1 cellular context compared by ENCODE assay signal in genomic region chr2:27282892-27283291, GRCh38.
A peak's percentile ranks its signal among the peaks of the same experiment; 100 is the strongest.
TF ChIP-seq lines count a peak whose summit lies in the region.

No MANE protein-coding gene starts in this region.

TF ChIP-seq in HepG2, 621 proteins besides CTCF, POLR2A, EP300 and RAD21 (continued from another document):
- TF ChIP-seq CSRNP1 (CRISPR knock-in tag; IDR thresholded peaks at IDR 0.05) (no peak), SYNCRIP (IDR thresholded peaks at IDR 0.05; ENCODE audit: insufficient read depth, low read depth, low read length) (no peak), ZNF225 (CRISPR knock-in tag; IDR thresholded peaks at IDR 0.05) (peak; percentile 53; the same call in 1 of the 2 replicates), ATF5 (CRISPR knock-in tag; IDR thresholded peaks at IDR 0.05; ENCODE audit: low read depth) (no peak), AHR (CRISPR knock-in tag; IDR thresholded peaks at IDR 0.05) (no peak), POLR2G (IDR thresholded peaks at IDR 0.05; ENCODE audit: low read depth, low read length) (0 out of 2 replicates have a peak, but pooled peaks have one; percentile 27), DMTF1 (CRISPR knock-in tag; IDR thresholded peaks at IDR 0.05) (no peak), SNAPC4 (CRISPR knock-in tag; IDR thresholded peaks at IDR 0.05) (no peak), NFE2 (CRISPR knock-in tag; IDR thresholded peaks at IDR 0.05) (peak; percentile 53; the same call in 1 of the 2 replicates), ZNF891 (CRISPR knock-in tag; IDR thresholded peaks at IDR 0.05) (no peak), SAP130 (CRISPR knock-in tag; IDR thresholded peaks at IDR 0.05; ENCODE audit: low read depth) (peak; percentile 32; the same call in 1 of the 2 replicates), LCORL (IDR thresholded peaks at IDR 0.05) (no peak), LCORL (CRISPR knock-in tag; IDR thresholded peaks at IDR 0.05) (peak; percentile 50; the same call in 1 of the 2 replicates)
